16 cellular contexts compared by ENCODE assay signal in the genomic region with DNA sequence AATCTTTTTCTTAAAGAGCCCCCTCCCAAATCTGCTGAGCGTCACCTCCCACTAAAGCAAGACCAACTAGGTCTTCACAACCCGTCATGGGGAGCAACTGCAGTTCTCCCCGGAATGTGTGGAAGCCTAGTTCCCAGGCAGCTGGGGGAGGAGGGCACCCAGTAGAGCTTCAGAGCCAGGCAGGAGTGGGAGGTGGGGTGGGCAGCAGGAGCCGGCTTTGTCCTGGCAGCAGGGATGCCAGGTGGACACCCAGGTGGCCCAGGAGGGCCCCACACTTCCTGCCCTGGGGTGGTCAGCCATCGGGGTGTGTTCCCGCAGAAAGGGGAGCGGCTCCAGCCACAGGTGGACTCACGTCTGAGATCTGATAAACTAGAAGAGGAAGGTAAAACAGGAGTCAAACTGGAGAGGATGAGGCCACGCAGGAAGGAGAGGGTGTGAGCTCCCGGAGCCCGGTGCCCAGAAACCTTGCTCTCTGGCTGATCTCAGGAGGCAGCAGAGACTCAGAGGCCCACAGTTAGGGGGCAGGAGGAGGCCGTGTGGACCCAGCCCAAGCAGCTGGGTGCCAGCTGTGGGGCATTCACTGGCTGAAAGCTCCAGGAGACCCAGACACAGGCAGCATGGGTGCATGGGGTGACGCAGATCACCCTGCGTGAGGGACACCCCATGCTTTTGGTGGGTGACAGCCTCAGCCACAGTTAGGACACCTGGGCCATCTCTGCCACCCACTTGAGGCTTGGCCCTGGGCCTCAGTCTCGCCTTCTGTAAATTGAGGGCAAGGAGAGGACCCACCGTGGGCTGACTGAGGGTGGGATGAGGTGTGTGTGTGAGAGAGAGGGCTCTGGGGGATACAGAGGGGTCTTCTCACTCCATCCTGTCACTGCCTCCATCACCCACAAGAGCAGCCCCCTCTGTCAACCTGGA.
DNase-seq lines count a peak whose midpoint lies in the region; TF ChIP-seq lines count a peak whose summit lies in the region.
"Had no signal": no experiment of that assay in that cellular context is flagged by ENCODE, and none has a peak within 500 bp of the region (broad histone marks: within the 10 kb centered on the region; RNA-seq: fewer than 3 reads in every experiment).

No MANE protein-coding gene starts in this region.

- no peak overlapping the region for H3K4me3 Mint-ChIP-seq in endodermal cell
- H3K4me3 Mint-ChIP-seq in osteocyte (ENCODE audit: unreplicated experiment): no peak overlapping the region
- H3K4me3 Mint-ChIP-seq in nephron progenitor cell: no peak overlapping the region
- H3K4me3 Mint-ChIP-seq in T-helper 2 cell treated with Interferon-gamma antibody and Interleukin-4, amounts not matched to agents 5 μg/mL and 100 μg/mL, for 36 hours: no peak overlapping the region

- H3K36me3 ChIP-seq in Loucy (ENCODE audit: insufficient read depth, low read length): no peaks in the 10 kb centered on the region
- no peaks in the 10 kb centered on the region for H3K36me3 ChIP-seq in endodermal cell (ENCODE audit: control insufficient read depth, insufficient read depth, low read length)

- peaks cover 72% of the 10 kb centered on the region for H3K27me3 Mint-ChIP-seq in endodermal cell (ENCODE audit: insufficient read depth)
- H3K27me3 Mint-ChIP-seq in osteocyte (ENCODE audit: unreplicated experiment): peaks cover 84% of the 10 kb centered on the region
- peaks cover 66% of the 10 kb centered on the region for H3K27me3 Mint-ChIP-seq in nephron progenitor cell (ENCODE audit: low read depth, poor library complexity)
- H3K27me3 Mint-ChIP-seq in T-helper 2 cell treated with Interferon-gamma antibody and Interleukin-4, amounts not matched to agents 5 μg/mL and 100 μg/mL, for 36 hours (ENCODE audit: low read depth): peaks cover 22% of the 10 kb centered on the region

- H3K9me2 ChIP-seq in Loucy (replicated peaks; ENCODE audit: low read depth, low read length): no peaks in the 10 kb centered on the region

- no peak overlapping the region for H3K27ac ChIP-seq in endodermal cell (ENCODE audit: low read depth, low read length)
- H3K27ac ChIP-seq: RWPE1 had no signal

- H3K27ac Mint-ChIP-seq in endodermal cell: no peak overlapping the region
- no peak overlapping the region for H3K27ac Mint-ChIP-seq in osteocyte (ENCODE audit: unreplicated experiment)
- H3K27ac Mint-ChIP-seq in nephron progenitor cell: no peak overlapping the region
- no peak overlapping the region for H3K27ac Mint-ChIP-seq in T-helper 2 cell treated with Interferon-gamma antibody and Interleukin-4, amounts not matched to agents 5 μg/mL and 100 μg/mL, for 36 hours

- H3K9me3 ChIP-seq in Loucy (ENCODE audit: insufficient read depth, low read depth, low read length) (peaks cover 9% of the 10 kb centered on the region; the same call in 1 of the 2 replicates), endodermal cell (ENCODE audit: control insufficient read depth, low read length) (peaks cover 13% of the 10 kb centered on the region)

- H3K9ac ChIP-seq in Loucy (ENCODE audit: low read depth, low read length, poor library complexity, severe bottlenecking): peak overlapping the region; percentile 27
- H3K9ac ChIP-seq in endodermal cell (ENCODE audit: extremely low read depth, low read length, poor library complexity, severe bottlenecking): no peak overlapping the region

- WGBS in endodermal cell (ENCODE audit: insufficient coverage in 1 of 2, insufficient read length in 1 of 2), 2 experiments: 89 to 90% methylated on average over 8 to 15 of the region's 16 CpGs

- no peaks in the 10 kb centered on the region for H3K36me3 Mint-ChIP-seq in endodermal cell (ENCODE audit: low read depth)
- no peaks in the 10 kb centered on the region for H3K36me3 Mint-ChIP-seq in osteocyte (ENCODE audit: unreplicated experiment)
- H3K36me3 Mint-ChIP-seq in nephron progenitor cell (ENCODE audit: low read depth): no peaks in the 10 kb centered on the region
- H3K36me3 Mint-ChIP-seq in T-helper 2 cell treated with Interferon-gamma antibody and Interleukin-4, amounts not matched to agents 5 μg/mL and 100 μg/mL, for 36 hours (ENCODE audit: low read depth): peaks cover 3% of the 10 kb centered on the region

- no peak overlapping the region for H2AFZ ChIP-seq in Loucy (ENCODE audit: low read length)

- no peak overlapping the region for H3K4me2 ChIP-seq in Loucy (ENCODE audit: low read depth, low read length, poor library complexity, severe bottlenecking)

- peak; percentile 26 for DNase-seq in activated CD4-positive, CD25-positive, alpha-beta regulatory T cell treated with anti-CD3 and anti-CD28 coated beads, Interleukin-2, amount 50 U/mL, for 72 hours
- no peak for DNase-seq in activated CD4-positive, CD25-positive, alpha-beta regulatory T cell (lab: John Stamatoyannopoulos, UW)
- DNase-seq in endodermal cell (peak; percentile 46), osteocyte (ENCODE audit: extremely low spot score, unreplicated experiment) (peak; percentile 78), nephron progenitor cell (no peak), NCI-H187 (lab: John Stamatoyannopoulos, UW) (no peak)
- DNase-seq in T-helper 2 cell treated with Interferon-gamma antibody and Interleukin-4, amounts not matched to agents 5 μg/mL and 100 μg/mL, for 36 hours (ENCODE audit: low spot score): no peak
- DNase-seq: 8988T, NCI-H1048, NCI-H2107, NCI-H226, NCI-H526 treated with DMSO at 0.1 percent for 48 hours, OCI-M1 had no signal

- no peak overlapping the region for H3K4me3 ChIP-seq in Loucy (ENCODE audit: low read length, poor library complexity, severe bottlenecking)
- no peak overlapping the region for H3K4me3 ChIP-seq in endodermal cell (ENCODE audit: low read length)
- H3K4me3 ChIP-seq: K562 had no signal

- H3K4me1 ChIP-seq in Loucy (ENCODE audit: insufficient read depth, low read length, poor library complexity, severe bottlenecking): peaks cover 45% of the 10 kb centered on the region
- no peaks in the 10 kb centered on the region for H3K4me1 ChIP-seq in endodermal cell (ENCODE audit: control insufficient read depth, insufficient read depth, low read length)

- H3K4me1 Mint-ChIP-seq in endodermal cell (peaks cover 10% of the 10 kb centered on the region), osteocyte (ENCODE audit: unreplicated experiment) (peaks cover 2% of the 10 kb centered on the region), nephron progenitor cell (peaks cover 71% of the 10 kb centered on the region)
- peaks cover 5% of the 10 kb centered on the region for H3K4me1 Mint-ChIP-seq in T-helper 2 cell treated with Interferon-gamma antibody and Interleukin-4, amounts not matched to agents 5 μg/mL and 100 μg/mL, for 36 hours (ENCODE audit: low read depth)

- H4K20me1 ChIP-seq in Loucy (ENCODE audit: insufficient read depth, low read length, poor library complexity, severe bottlenecking): no peaks in the 10 kb centered on the region

- no peaks in the 10 kb centered on the region for H3K79me2 ChIP-seq in Loucy (ENCODE audit: insufficient read depth, low read length)

- no peaks in the 10 kb centered on the region for H3F3A ChIP-seq in Loucy (ENCODE audit: low read depth)

- TF ChIP-seq CTCF in Loucy (conservative IDR thresholded peaks at IDR 0.05; ENCODE audit: low read length): no peak
- TF ChIP-seq CTCF in endodermal cell (conservative IDR thresholded peaks at IDR 0.05): no peak
- no peak for TF ChIP-seq CTCF in osteocyte (IDR thresholded peaks at IDR 0.05)
- no peak for TF ChIP-seq CTCF in nephron progenitor cell (IDR thresholded peaks at IDR 0.05)

- H3K27me3 ChIP-seq in Loucy (ENCODE audit: insufficient read depth, low read length, poor library complexity, severe bottlenecking) (no peaks in the 10 kb centered on the region), endodermal cell (ENCODE audit: control insufficient read depth, insufficient read depth, low read length, poor library complexity, severe bottlenecking) (peaks cover 50% of the 10 kb centered on the region)

- H3K9me3 Mint-ChIP-seq in endodermal cell (peaks cover 12% of the 10 kb centered on the region), osteocyte (ENCODE audit: unreplicated experiment) (no peaks in the 10 kb centered on the region), nephron progenitor cell (peaks cover 14% of the 10 kb centered on the region)
- peaks cover 21% of the 10 kb centered on the region for H3K9me3 Mint-ChIP-seq in T-helper 2 cell treated with Interferon-gamma antibody and Interleukin-4, amounts not matched to agents 5 μg/mL and 100 μg/mL, for 36 hours

Comparison
In these comparisons a context has a peak if more than half of its experiments do, and no peak if none do; other contexts are left out.
1. DNase-seq: peak in activated CD4-positive, CD25-positive, alpha-beta regulatory T cell treated with anti-CD3 and anti-CD28 coated beads, Interleukin-2, amount 50 U/mL, for 72 hours (single experiment), endodermal cell (single experiment) and osteocyte (single experiment); none in activated CD4-positive, CD25-positive, alpha-beta regulatory T cell (0 of 4), nephron progenitor cell (single experiment), NCI-H187 (0 of 2) and T-helper 2 cell treated with Interferon-gamma antibody and Interleukin-4, amounts not matched to agents 5 μg/mL and 100 μg/mL, for 36 hours (single experiment).